ENCODE assay signal across 22 cellular contexts in genomic region chrX:56366901-56367300, GRCh38.
DNase-seq lines count a peak whose midpoint lies in the region; ATAC-seq and TF ChIP-seq lines count a peak whose summit lies in the region.
"Had no signal": no experiment of that assay in that cellular context is flagged by ENCODE, and none has a peak within 500 bp of the region (broad histone marks: within the 10 kb centered on the region; RNA-seq: fewer than 3 reads in every experiment).

No MANE protein-coding gene starts in this region.

- no peaks in the 10 kb centered on the region for H3K9me3 Mint-ChIP-seq in activated naive CD4-positive, alpha-beta T cell treated with anti-CD3 and anti-CD28 coated beads, Interleukin-2, amount 50 U/mL, for 24 hours
- peaks cover 0 to 8% (median 0%) of the 10 kb centered on the region in 3 donors for H3K9me3 Mint-ChIP-seq in T-cell

- intact Hi-C loops in esophagus squamous epithelium (cut with DNase I), result no loop called here
- intact Hi-C loops in sigmoid colon (cut with DNase I), result no loop called here
- intact Hi-C loops in aorta (cut with DNase I), result no loop called here

- TF ChIP-seq CTCF in esophagus squamous epithelium (IDR thresholded peaks at IDR 0.05) (no peak), sigmoid colon (IDR thresholded peaks at IDR 0.05) (no peak)

- no peak for DNase-seq in activated naive CD4-positive, alpha-beta T cell (lab: John Stamatoyannopoulos, UW)
- DNase-seq in T-cell, result no peak
- DNase-seq in esophagus squamous epithelium (lab: John Stamatoyannopoulos, UW), result no peak
- peak; percentile 45 for DNase-seq in sigmoid colon
- DNase-seq in COLO668 (lab: John Stamatoyannopoulos, UW; ENCODE audit: unreplicated experiment), result no peak
- no peak for DNase-seq in aorta
- DNase-seq in NCI-H1694 (lab: John Stamatoyannopoulos, UW), result no peak
- DNase-seq: activated T-cell treated with anti-CD3 and anti-CD28 coated beads, Interleukin-2, amount 50 U/mL, for 24 hours; cerebellar nuclear complex; DMS79; effector CD4-positive, alpha-beta T cell; NCI-H1092 treated with DMSO at 0.1 percent for 48 hours; NCI-H2029 treated with DMSO at 0.1 percent for 48 hours; NCI-H446; stimulated activated CD4-positive, alpha-beta T cell treated with anti-CD3 and anti-CD28 coated beads, Interleukin-4, amount 100 ng/mL, for 24 hours; stimulated activated naive CD8-positive, alpha-beta T cell treated with anti-CD3 and anti-CD28 coated beads, Interleukin-15, Interleukin-2, amounts not matched to agents 100 U/mL and 50 U/mL, for 24 hours; WERI-Rb-1 had no signal

- H3K4me3 ChIP-seq in esophagus squamous epithelium (no peak overlapping the region), sigmoid colon (no peak overlapping the region), aorta (ENCODE audit: low read length in 2 of 2) (no peak overlapping the region)
- H3K4me3 ChIP-seq: gastroesophageal sphincter, lung, SJSA1 had no signal

- H3K4me1 ChIP-seq in esophagus squamous epithelium (peaks cover 0 to 26% (median 0%) of the 10 kb centered on the region in 3 donors), sigmoid colon (no peaks in the 10 kb centered on the region), aorta (ENCODE audit: control insufficient read depth in 1 of 2, insufficient read depth in 2 of 2, low read length in 2 of 2) (no peaks in the 10 kb centered on the region)
- H3K4me1 ChIP-seq: gastroesophageal sphincter, SJSA1 had no signal

- H3K36me3 Mint-ChIP-seq in activated naive CD4-positive, alpha-beta T cell treated with anti-CD3 and anti-CD28 coated beads, Interleukin-2, amount 50 U/mL, for 24 hours, result peaks cover 4% of the 10 kb centered on the region
- H3K36me3 Mint-ChIP-seq in T-cell, result no peaks in the 10 kb centered on the region

- H3K27ac ChIP-seq in esophagus squamous epithelium, result peak overlapping the region in 3 of 4 donors; percentile 6 to 70 (median 46)
- no peak overlapping the region for H3K27ac ChIP-seq in sigmoid colon
- no peak overlapping the region for H3K27ac ChIP-seq in aorta (ENCODE audit: low read depth in 1 of 2, low read length in 2 of 2)
- H3K27ac ChIP-seq: gastroesophageal sphincter, SJSA1, WERI-Rb-1 had no signal

- no peak for TF ChIP-seq POLR2A in esophagus squamous epithelium (IDR thresholded peaks at IDR 0.05)
- TF ChIP-seq POLR2A in sigmoid colon (IDR thresholded peaks at IDR 0.05), result no peak

- H3K4me1 Mint-ChIP-seq in activated naive CD4-positive, alpha-beta T cell treated with anti-CD3 and anti-CD28 coated beads, Interleukin-2, amount 50 U/mL, for 24 hours, result peaks cover 59% of the 10 kb centered on the region
- peaks cover 50 to 61% (median 50%) of the 10 kb centered on the region in 3 donors for H3K4me1 Mint-ChIP-seq in T-cell

- ATAC-seq in T-cell (replicated peaks in 1 of 4), result no peak
- no peak for ATAC-seq in aorta (ENCODE audit: low FRiP score)
- ATAC-seq: gastroesophageal sphincter; stimulated activated naive CD8-positive, alpha-beta T cell treated with anti-CD3 and anti-CD28 coated beads, Interleukin-15, Interleukin-2, amounts not matched to agents 100 U/mL and 50 U/mL, for 24 hours had no signal

- POLR2A ChIA-PET in T-cell (lab: Charles Lee), result no interaction called here

- TF ChIP-seq EP300 in sigmoid colon (IDR thresholded peaks at IDR 0.05), result no peak

- H3K4me3 Mint-ChIP-seq in activated naive CD4-positive, alpha-beta T cell treated with anti-CD3 and anti-CD28 coated beads, Interleukin-2, amount 50 U/mL, for 24 hours, result no peak overlapping the region
- peak overlapping the region in 1 of 3 donors; percentile 0 for H3K4me3 Mint-ChIP-seq in T-cell
- H3K4me3 Mint-ChIP-seq: activated naive CD8-positive, alpha-beta T cell; activated T-cell treated with anti-CD3 and anti-CD28 coated beads, Interleukin-2, amount 50 U/mL, for 24 hours had no signal

- H3K36me3 ChIP-seq in esophagus squamous epithelium, result no peaks in the 10 kb centered on the region
- no peaks in the 10 kb centered on the region for H3K36me3 ChIP-seq in sigmoid colon
- no peaks in the 10 kb centered on the region for H3K36me3 ChIP-seq in aorta (ENCODE audit: control insufficient read depth in 1 of 2, insufficient read depth in 2 of 2, low read length in 1 of 2)
- H3K36me3 ChIP-seq: gastroesophageal sphincter, SJSA1, WERI-Rb-1 had no signal

- peak overlapping the region; percentile 31 for H3K27ac Mint-ChIP-seq in activated naive CD4-positive, alpha-beta T cell treated with anti-CD3 and anti-CD28 coated beads, Interleukin-2, amount 50 U/mL, for 24 hours
- H3K27ac Mint-ChIP-seq in T-cell, result peak overlapping the region; percentile 68 to 85
- H3K27ac Mint-ChIP-seq: activated T-cell treated with anti-CD3 and anti-CD28 coated beads, Interleukin-2, amount 50 U/mL, for 24 hours had no signal

- WGBS in esophagus squamous epithelium, 2 donors, result 70 to 90% methylated on average over 2 to 5 of the region's 9 CpGs
- 15 to 70% methylated on average over 9 of the region's 9 CpGs for WGBS in sigmoid colon, 2 donors
- 67 to 81% methylated on average over 9 of the region's 9 CpGs for WGBS in aorta, 2 donors

- no peaks in the 10 kb centered on the region for H3K27me3 Mint-ChIP-seq in activated naive CD4-positive, alpha-beta T cell treated with anti-CD3 and anti-CD28 coated beads, Interleukin-2, amount 50 U/mL, for 24 hours
- peaks cover 0 to 7% of the 10 kb centered on the region in 2 donors for H3K27me3 Mint-ChIP-seq in T-cell
- H3K27me3 Mint-ChIP-seq: activated naive CD8-positive, alpha-beta T cell had no signal

- H3K9me3 ChIP-seq in esophagus squamous epithelium, result no peaks in the 10 kb centered on the region
- H3K9me3 ChIP-seq in sigmoid colon, result no peaks in the 10 kb centered on the region
- peaks cover 3% of the 10 kb centered on the region for H3K9me3 ChIP-seq in aorta (ENCODE audit: control insufficient read depth, low read length)
- H3K9me3 ChIP-seq: gastroesophageal sphincter, SJSA1 had no signal

- CTCF ChIA-PET in T-cell (lab: Charles Lee), result no interaction called here

- H3K27me3 ChIP-seq in esophagus squamous epithelium, result no peaks in the 10 kb centered on the region
- no peaks in the 10 kb centered on the region for H3K27me3 ChIP-seq in sigmoid colon
- H3K27me3 ChIP-seq in aorta (ENCODE audit: control insufficient read depth in 1 of 2, insufficient read depth in 2 of 2, low read length in 1 of 2), result no peaks in the 10 kb centered on the region
- H3K27me3 ChIP-seq: gastroesophageal sphincter, SJSA1 had no signal

Comparison
In these comparisons a context has a peak if more than half of its experiments do, and no peak if none do; other contexts are left out.
1. H3K27ac ChIP-seq: peak in esophagus squamous epithelium (3 of 4); none in sigmoid colon (0 of 4) and aorta (0 of 2).